Comparison of ENCODE assay signal across 1 cellular context in genomic region chr11:235998-236773, GRCh38.
TF ChIP-seq lines count a peak whose summit lies in the region.

SIRT3 (minus strand) TSS chr11:236342; CDS start chr11:236328, 14 bp downstream.

TF ChIP-seq in K562, 482 proteins besides CTCF, POLR2A, EP300 and RAD21 (continued from another document):
- TF ChIP-seq ETS1 (conservative IDR thresholded peaks at IDR 0.05; ENCODE audit: control insufficient read depth, low read depth, low read length): peak; percentile 42; the same call in 1 of the 2 replicates
- TF ChIP-seq NELFE (IDR thresholded peaks at IDR 0.05; ENCODE audit: insufficient read depth, insufficient read length): no peak
- no peak for TF ChIP-seq MAFF (IDR thresholded peaks at IDR 0.05; ENCODE audit: low read length)
- TF ChIP-seq RAD51 (IDR thresholded peaks at IDR 0.05; ENCODE audit: borderline replicate concordance, low read depth): no peak
- TF ChIP-seq SMAD4 (CRISPR knock-in tag; conservative IDR thresholded peaks at IDR 0.05): peak; percentile 45; the same call in 1 of the 2 replicates
- TF ChIP-seq E4F1 (CRISPR knock-in tag; IDR thresholded peaks at IDR 0.05; ENCODE audit: borderline replicate concordance): no peak; the same call in 1 of the 2 replicates
- TF ChIP-seq ATF1 (CRISPR knock-in tag; IDR thresholded peaks at IDR 0.05): peak; percentile 51; the same call in 1 of the 2 replicates
- TF ChIP-seq ATF1 (tag; IDR thresholded peaks at IDR 0.05): peak; percentile 86; the same call in 1 of the 2 replicates
- TF ChIP-seq GTF3C2 (IDR thresholded peaks at IDR 0.05; ENCODE audit: borderline replicate concordance, extremely low read depth, insufficient read length): no peak
- TF ChIP-seq FOXA1 (IDR thresholded peaks at IDR 0.05; ENCODE audit: borderline replicate concordance): no peak
- no peak for TF ChIP-seq ILK (tag; IDR thresholded peaks at IDR 0.05; ENCODE audit: borderline replicate concordance, low read depth)
- no peak for TF ChIP-seq CTCFL (IDR thresholded peaks at IDR 0.05; ENCODE audit: borderline replicate concordance, insufficient read depth, low read depth, low read length, poor library complexity, severe bottlenecking)
